Comparison of ENCODE assay signal across 18 cellular contexts in genomic region chr1:93976711-93977328, GRCh38.
"Had no signal": no experiment of that assay in that cellular context is flagged by ENCODE, and none has a peak within 500 bp of the region (broad histone marks: within the 10 kb centered on the region; RNA-seq: fewer than 3 reads in every experiment).

No MANE protein-coding gene starts in this region.

- DNase-seq: activated CD4-positive, alpha-beta T cell treated with anti-CD3 and anti-CD28 coated beads, Interleukin-2, amount 50 U/mL, for 1 hour; activated CD4-positive, CD25-positive, alpha-beta regulatory T cell treated with anti-CD3 and anti-CD28 coated beads, Interleukin-2, amount 50 U/mL, for 72 hours; activated CD8-positive, alpha-beta memory T cell treated with anti-CD3 and anti-CD28 coated beads, Interleukin-2, amount 50 U/mL, for 4 hours; activated effector memory CD4-positive, alpha-beta T cell treated with Interleukin-2 at 50 U/mL for 16 hours; activated naive CD4-positive, alpha-beta T cell treated with anti-CD3 and anti-CD28 coated beads, Interleukin-2, amount 10 ng/mL, durations not matched to agents 7 days and 5 days; activated naive CD8-positive, alpha-beta T cell treated with anti-CD3 and anti-CD28 coated beads, Interleukin-2, amount 50 U/mL, for 24 hours; activated T-cell treated with anti-CD3 and anti-CD28 coated beads, Interleukin-2, amount 50 U/mL, for 4 hours; aorta; cerebellar nuclear complex; cortex of kidney; gastrocnemius medialis; head of caudate nucleus; left ventricle myocardium inferior; naive thymus-derived CD8-positive, alpha-beta T cell; pancreas; sigmoid colon; stimulated activated CD8-positive, alpha-beta memory T cell treated with anti-CD3 and anti-CD28 coated beads, Interleukin-4, amount 100 ng/mL, for 48 hours; stimulated activated naive CD4-positive, alpha-beta T cell had no signal

- H3K36me3 ChIP-seq: gastrocnemius medialis, left ventricle myocardium inferior, pancreas, sigmoid colon had no signal

- H3K27me3 ChIP-seq: gastrocnemius medialis, pancreas, sigmoid colon had no signal

- H3K27ac ChIP-seq: gastrocnemius medialis, left ventricle myocardium inferior, pancreas, sigmoid colon had no signal

- H3K4me3 ChIP-seq: gastrocnemius medialis, left ventricle myocardium inferior, pancreas, sigmoid colon had no signal

- ATAC-seq: activated naive CD8-positive, alpha-beta T cell treated with anti-CD3 and anti-CD28 coated beads, Interleukin-2, amount 50 U/mL, for 24 hours; activated T-cell treated with anti-CD3 and anti-CD28 coated beads, Interleukin-2, amount 50 U/mL, for 4 hours; gastrocnemius medialis; naive thymus-derived CD8-positive, alpha-beta T cell; pancreas had no signal

- H3K9me3 ChIP-seq: gastrocnemius medialis, left ventricle myocardium inferior, pancreas, sigmoid colon had no signal

- FAIRE-seq: pancreas had no signal
